Comparison of ENCODE assay signal across 21 cellular contexts in genomic region chr15:47516576-47517371, GRCh38.
DNase-seq lines count a peak whose midpoint lies in the region; ATAC-seq and TF ChIP-seq lines count a peak whose summit lies in the region.
"Had no signal": no experiment of that assay in that cellular context is flagged by ENCODE, and none has a peak within 500 bp of the region (broad histone marks: within the 10 kb centered on the region; RNA-seq: fewer than 3 reads in every experiment).

No MANE protein-coding gene starts in this region.

- TF ChIP-seq POLR2A in IMR-90 (IDR thresholded peaks at IDR 0.05; ENCODE audit: low read depth, low read length) (no peak), gastroesophageal sphincter (IDR thresholded peaks at IDR 0.05) (no peak)

- no peak for TF ChIP-seq RAD21 in IMR-90 (IDR thresholded peaks at IDR 0.05; ENCODE audit: low read length)

- H2AK5ac ChIP-seq in IMR-90 (ENCODE audit: low read depth, low read length), result no peak overlapping the region

- H4K20me1 ChIP-seq in IMR-90 (ENCODE audit: insufficient read depth, low read length) (no peaks in the 10 kb centered on the region), hepatocyte (ENCODE audit: insufficient read depth, poor library complexity, severe bottlenecking) (no peaks in the 10 kb centered on the region)

- no peak for ATAC-seq in IMR-90 (ENCODE audit: low read depth)
- peak; percentile 58 for ATAC-seq in gastroesophageal sphincter
- ATAC-seq: activated CD8-positive, alpha-beta T cell treated with anti-CD3 and anti-CD28 coated beads for 36 hours; left ventricle myocardium superior; T-helper 17 cell had no signal

- H2BK20ac ChIP-seq in IMR-90 (ENCODE audit: low read depth, low read length), result peak overlapping the region; percentile 57

- dilution Hi-C loops in IMR-90 (cut with HindIII; ENCODE audit: low sequenced_read_pairs, unreplicated experiment), result no loop called here

- no peak overlapping the region for H4K91ac ChIP-seq in IMR-90 (ENCODE audit: insufficient read depth, low read depth, low read length)

- no peak overlapping the region for H2AK9ac ChIP-seq in IMR-90 (replicated peaks; ENCODE audit: low read depth, low read length, poor library complexity)

- H4K5ac ChIP-seq in IMR-90 (ENCODE audit: low read depth, low read length), result no peak overlapping the region

- no peaks in the 10 kb centered on the region for H3K9me2 ChIP-seq in hepatocyte (replicated peaks; ENCODE audit: insufficient read depth)

- H3K79me2 ChIP-seq in hepatocyte, result no peaks in the 10 kb centered on the region

- intact Hi-C loops in A673 (cut with micrococcal nuclease; ENCODE audit: unreplicated experiment), result no loop called here
- intact Hi-C loops in IMR-90 (cut with micrococcal nuclease), result no loop called here

- H2AFZ ChIP-seq in IMR-90 (replicated peaks; ENCODE audit: low read length, poor library complexity) (no peak overlapping the region), hepatocyte (no peak overlapping the region)

- no peak overlapping the region for H2BK5ac ChIP-seq in IMR-90 (ENCODE audit: low read depth, low read length, poor library complexity, severe bottlenecking)

- WGBS in IMR-90 (ENCODE audit: extremely low coverage in 2 of 2, insufficient read length in 1 of 2), 2 experiments, result no CpG with 5 or more reads among the region's 3 CpGs
- WGBS in gastroesophageal sphincter (ENCODE audit: low coverage in 1 of 2), 2 donors, result 58 to 63% methylated on average over 3 of the region's 3 CpGs
- WGBS in hepatocyte (ENCODE audit: low lambda C conversion rate, missing lambda C conversion rate), result 91% methylated on average over 3 of the region's 3 CpGs

- H3K4me1 ChIP-seq in A673 (ENCODE audit: insufficient read depth, low read length, poor library complexity, severe bottlenecking) (peaks cover 17% of the 10 kb centered on the region), IMR-90 (ENCODE audit: control insufficient read depth, insufficient read depth, low read length) (peaks cover 10% of the 10 kb centered on the region; the same call in 1 of the 2 replicates), gastroesophageal sphincter (peaks cover 0 to 8% (median 0%) of the 10 kb centered on the region in 3 donors), hepatocyte (ENCODE audit: insufficient read depth) (no peaks in the 10 kb centered on the region)
- H3K4me1 ChIP-seq: transverse colon had no signal

- no peak overlapping the region for H4K8ac ChIP-seq in IMR-90 (ENCODE audit: low read depth in 2 of 2, low read length in 2 of 2)

- CTCF ChIA-PET in A673 (lab: Charles Lee), result no interaction called here
- CTCF ChIA-PET in IMR-90 (lab: Yijun Ruan, JAX), result interaction anchor here (0.6 kb wide), 1 partner anchor 441 kb away, joined by 3 read pairs; no protein-coding TSS in a partner anchor
- CTCF ChIA-PET in GM10248 (lab: Yijun Ruan, JAX), result interaction anchor here (1.0 to 1.7 kb wide), 2 partner anchors 10 to 18 kb away, joined by 3 to 4 read pairs; no protein-coding TSS in a partner anchor

- no peak overlapping the region for H3K4ac ChIP-seq in IMR-90 (ENCODE audit: low read depth, low read length)

- POLR2A ChIA-PET in A673 (lab: Charles Lee; ENCODE audit: low non-redundant PET) (no interaction called here), IMR-90 (lab: Charles Lee; ENCODE audit: unreplicated experiment) (no interaction called here), GM10248 (lab: Yijun Ruan, JAX) (no interaction called here)

- no peak overlapping the region; the same call in 1 of the 2 replicates for H2BK120ac ChIP-seq in IMR-90 (ENCODE audit: low read depth, low read length)

- in situ Hi-C loops in IMR-90 (cut with MboI; ENCODE audit: low sequenced_read_pairs), result no loop called here

- H3K9me3 ChIP-seq in A673 (ENCODE audit: low read depth, low read length, poor library complexity, severe bottlenecking) (no peaks in the 10 kb centered on the region), IMR-90 (ENCODE audit: control insufficient read depth, insufficient read depth, low read length) (no peaks in the 10 kb centered on the region), gastroesophageal sphincter (no peaks in the 10 kb centered on the region), hepatocyte (ENCODE audit: low read depth) (no peaks in the 10 kb centered on the region)
- H3K9me3 ChIP-seq: transverse colon had no signal

- peak overlapping the region; percentile 22; the same call in 1 of the 2 replicates for H3K18ac ChIP-seq in IMR-90 (ENCODE audit: low read depth, low read length)

- H3K27me3 ChIP-seq in A673 (replicated peaks; ENCODE audit: insufficient read depth, low read depth, low read length, poor library complexity) (no peaks in the 10 kb centered on the region), IMR-90 (ENCODE audit: control insufficient read depth, insufficient read depth, low read length) (no peaks in the 10 kb centered on the region), gastroesophageal sphincter (no peaks in the 10 kb centered on the region), hepatocyte (no peaks in the 10 kb centered on the region)
- H3K27me3 ChIP-seq: cardiac muscle cell, transverse colon had no signal

- no peak overlapping the region for H3K27ac ChIP-seq in A673 (ENCODE audit: low read depth, low read length, poor library complexity, severe bottlenecking)
- H3K27ac ChIP-seq in IMR-90 (ENCODE audit: insufficient read depth, low read length), result no peak overlapping the region
- H3K27ac ChIP-seq in gastroesophageal sphincter, result no peak overlapping the region
- no peak overlapping the region for H3K27ac ChIP-seq in hepatocyte
- H3K27ac ChIP-seq: transverse colon had no signal

- no peaks in the 10 kb centered on the region for H3K79me1 ChIP-seq in IMR-90 (ENCODE audit: low read depth in 1 of 2, low read length in 2 of 2)

- DNase-seq in A673 (ENCODE audit: low spot score) (peak; percentile 68), IMR-90 (peak; percentile 35), cardiac fibroblast (ENCODE audit: low read depth in 2 of 2) (peak; percentile 28 to 78), NCI-H2029 treated with DMSO at 0.1 percent for 48 hours (lab: John Stamatoyannopoulos, UW) (no peak), hepatocyte (ENCODE audit: low spot score) (no peak), T1000 (lab: John Stamatoyannopoulos, UW) (no peak), GM10248 (ENCODE audit: extremely low spot score) (no peak)
- DNase-seq: activated CD4-positive, CD25-positive, alpha-beta regulatory T cell; activated CD8-positive, alpha-beta T cell treated with anti-CD3 and anti-CD28 coated beads for 36 hours; activated naive CD4-positive, alpha-beta T cell treated with anti-CD3 and anti-CD28 coated beads, Interleukin-2, amount 50 U/mL, for 16 hours; activated T-cell treated with anti-CD3 and anti-CD28 coated beads, Interleukin-2, amount 50 U/mL, for 24 hours; DMS153; left ventricle myocardium superior; NCI-H187 treated with DMSO at 0.1 percent for 48 hours; NCI-H510A treated with DMSO at 0.1 percent for 48 hours; nucleus accumbens; stimulated activated naive CD4-positive, alpha-beta T cell treated with Interleukin-2 at 50 U/mL for 16 hours; T-helper 17 cell; transverse colon had no signal

- H2BK15ac ChIP-seq in IMR-90 (ENCODE audit: low read depth, low read length), result no peak overlapping the region

- H3K9me1 ChIP-seq in IMR-90 (ENCODE audit: insufficient read depth, low read length), result 0 out of 2 replicates have a peak, but pooled peaks cover 5% of the 10 kb centered on the region

- BruUV-seq in A673 (replicated peaks; lab: Mats Ljungman, UMichigan) (no TSS peak), IMR-90 (replicated peaks; lab: Mats Ljungman, UMichigan) (no TSS peak)

- no peak for TF ChIP-seq EP300 in gastroesophageal sphincter (IDR thresholded peaks at IDR 0.05)

- H3K23ac ChIP-seq in IMR-90 (ENCODE audit: low read depth, low read length), result no peak overlapping the region

- H3K36me3 ChIP-seq in A673 (ENCODE audit: insufficient read depth, low read length, poor library complexity, severe bottlenecking), result no peaks in the 10 kb centered on the region
- H3K36me3 ChIP-seq in IMR-90 (ENCODE audit: control insufficient read depth, insufficient read depth, low read length), result no peaks in the 10 kb centered on the region
- no peaks in the 10 kb centered on the region for H3K36me3 ChIP-seq in gastroesophageal sphincter
- no peaks in the 10 kb centered on the region for H3K36me3 ChIP-seq in hepatocyte (replicated peaks; ENCODE audit: insufficient read depth, low read depth)
- H3K36me3 ChIP-seq: cardiac muscle cell, transverse colon had no signal

- no peak overlapping the region for H3K4me2 ChIP-seq in IMR-90 (ENCODE audit: low read depth, low read length)
- H3K4me2 ChIP-seq in hepatocyte, result no peak overlapping the region

- H3K14ac ChIP-seq in IMR-90 (replicated peaks; ENCODE audit: low read depth, low read length), result no peak overlapping the region

- no peak overlapping the region for H3K9ac ChIP-seq in IMR-90 (ENCODE audit: low read depth, low read length)

- H3K4me3 ChIP-seq in A673 (ENCODE audit: low read depth, low read length, poor library complexity, severe bottlenecking) (no peak overlapping the region), IMR-90 (ENCODE audit: insufficient read depth, low read depth, low read length) (no peak overlapping the region), cardiac fibroblast (replicated peaks in 1 of 2; ENCODE audit: low read depth in 2 of 2, low read length in 2 of 2) (no peak overlapping the region), gastroesophageal sphincter (no peak overlapping the region), hepatocyte (no peak overlapping the region)
- H3K4me3 ChIP-seq: cardiac muscle cell, transverse colon had no signal

- no peak overlapping the region for H3K56ac ChIP-seq in IMR-90 (ENCODE audit: extremely low read depth, insufficient read depth, low read length)

- TF ChIP-seq CTCF in A673 (conservative IDR thresholded peaks at IDR 0.05; ENCODE audit: low read depth, low read length), result no peak
- TF ChIP-seq CTCF in IMR-90 (conservative IDR thresholded peaks at IDR 0.05; ENCODE audit: low read depth, low read length), result no peak
- no peak for TF ChIP-seq CTCF in cardiac fibroblast (IDR thresholded peaks at IDR 0.05; ENCODE audit: low read depth, low read length)
- TF ChIP-seq CTCF in gastroesophageal sphincter (IDR thresholded peaks at IDR 0.05), result no peak
- no peak for TF ChIP-seq CTCF in hepatocyte (IDR thresholded peaks at IDR 0.05; ENCODE audit: poor library complexity)
- no peak for TF ChIP-seq CTCF in GM10248 (IDR thresholded peaks at IDR 0.05; ENCODE audit: control extremely low read depth, extremely low read depth, low read depth, missing control alignments)

TF ChIP-seq in IMR-90, 13 proteins besides CTCF, POLR2A, EP300 and RAD21:
- no peak for TF ChIP-seq ELK1 (IDR thresholded peaks at IDR 0.05; ENCODE audit: borderline replicate concordance, low read depth, low read length)
- TF ChIP-seq FOS (IDR thresholded peaks at IDR 0.05; ENCODE audit: low read depth, low read length), result peak; percentile 60; the same call in 1 of the 2 replicates
TF ChIP-seq in IMR-90: peak in this region for 1.

Comparison
In these comparisons a context has a peak if more than half of its experiments do, and no peak if none do; other contexts are left out.
1. DNase-seq: peak in A673 (single experiment), IMR-90 (single experiment) and cardiac fibroblast (2 of 2); none in NCI-H2029 treated with DMSO at 0.1 percent for 48 hours (single experiment), hepatocyte (single experiment), T1000 (single experiment) and GM10248 (single experiment).